ENCODE assay signal across 1 cellular context in genomic region chr3:84440306-84440705, GRCh38.
TF ChIP-seq lines count a peak whose summit lies in the region.

No MANE protein-coding gene starts in this region.

TF ChIP-seq in SK-N-SH, 30 proteins besides CTCF, POLR2A, EP300 and RAD21 (continued from another document):
- no peak for TF ChIP-seq TEAD4 (IDR thresholded peaks at IDR 0.05; ENCODE audit: borderline replicate concordance, insufficient read depth)
- TF ChIP-seq JUND (IDR thresholded peaks at IDR 0.05), result no peak
- no peak for TF ChIP-seq RCOR1 (IDR thresholded peaks at IDR 0.05; ENCODE audit: low read length)
- no peak for TF ChIP-seq FOSL2 (IDR thresholded peaks at IDR 0.05; ENCODE audit: borderline replicate concordance, low read depth)
TF ChIP-seq in SK-N-SH: peak in this region for 0.
